ENCODE assay signal across 25 cellular contexts in genomic region chrX:43804021-43804420, GRCh38.
"Had no signal": no experiment of that assay in that cellular context is flagged by ENCODE, and none has a peak within 500 bp of the region (broad histone marks: within the 10 kb centered on the region; RNA-seq: fewer than 3 reads in every experiment).

No MANE protein-coding gene starts in this region.

- DNase-seq: natural killer cell; occipital lobe; ovary; posterior cingulate gyrus; psoas muscle; right cardiac atrium; right lobe of liver; sigmoid colon; stimulated activated CD4-positive, alpha-beta T cell treated with anti-CD3 and anti-CD28 coated beads, Interleukin-15, amount 100 ng/mL, for 24 hours; stimulated activated CD4-positive, alpha-beta T cell treated with anti-CD3 and anti-CD28 coated beads, Interleukin-2, amount 100 ng/mL, for 24 hours; stimulated activated CD4-positive, alpha-beta T cell treated with anti-CD3 and anti-CD28 coated beads, Interleukin-2, amount 100 ng/mL, for 48 hours; stimulated activated CD4-positive, alpha-beta T cell treated with anti-CD3 and anti-CD28 coated beads, Interleukin-4, amount 100 ng/mL, for 24 hours; stimulated activated naive B cell treated with anti-CD40 and anti-IgM and Interleukin-4, amounts not matched to agents 10 μg/mL and 1 μg/mL and 100 μg/mL, for 72 hours; stimulated activated naive CD4-positive, alpha-beta T cell treated with Interleukin-2 at 50 U/mL for 16 hours; stomach; thyroid gland; upper lobe of left lung had no signal

- H3K36me3 Mint-ChIP-seq: natural killer cell; neural progenitor cell; stimulated activated effector memory CD8-positive, alpha-beta T cell treated with anti-CD3 and anti-CD28 coated beads, Interleukin-12 subunit alpha, Interleukin-12 subunit beta, amount 100 ng/mL, for 72 hours; stimulated activated naive B cell treated with anti-CD40 and anti-IgM and Interleukin-4, amounts not matched to agents 10 μg/mL and 1 μg/mL and 100 μg/mL, for 72 hours had no signal

- H3K27me3 Mint-ChIP-seq: progenitor cell of endocrine pancreas; stimulated activated naive CD8-positive, alpha-beta T cell treated with anti-CD3 and anti-CD28 coated beads, Interleukin-15, Interleukin-2, amounts not matched to agents 100 ng/mL and 50 ng/mL, for 24 hours had no signal

- H3K4me3 ChIP-seq: neural progenitor cell, ovary, psoas muscle, right lobe of liver, sigmoid colon, stomach, thoracic aorta, thyroid gland, tibial nerve, upper lobe of left lung, vagina had no signal

- H3K9me3 Mint-ChIP-seq: natural killer cell; stimulated activated effector memory CD8-positive, alpha-beta T cell treated with anti-CD3 and anti-CD28 coated beads, Interleukin-12 subunit alpha, Interleukin-12 subunit beta, amount 100 ng/mL, for 72 hours; stimulated activated naive B cell treated with anti-CD40 and anti-IgM and Interleukin-4, amounts not matched to agents 10 μg/mL and 1 μg/mL and 100 μg/mL, for 72 hours; stimulated activated naive CD8-positive, alpha-beta T cell treated with anti-CD3 and anti-CD28 coated beads, Interleukin-15, Interleukin-2, amounts not matched to agents 100 ng/mL and 50 ng/mL, for 24 hours had no signal

- H3K4me1 Mint-ChIP-seq: natural killer cell; neural progenitor cell; stimulated activated effector memory CD8-positive, alpha-beta T cell treated with anti-CD3 and anti-CD28 coated beads, Interleukin-12 subunit alpha, Interleukin-12 subunit beta, amount 100 ng/mL, for 72 hours; stimulated activated naive B cell treated with anti-CD40 and anti-IgM and Interleukin-4, amounts not matched to agents 10 μg/mL and 1 μg/mL and 100 μg/mL, for 72 hours had no signal

- H3K27ac Mint-ChIP-seq: natural killer cell; nephron; neural progenitor cell; progenitor cell of endocrine pancreas; stimulated activated effector memory CD8-positive, alpha-beta T cell treated with anti-CD3 and anti-CD28 coated beads, Interleukin-12 subunit alpha, Interleukin-12 subunit beta, amount 100 ng/mL, for 72 hours; stimulated activated naive B cell treated with anti-CD40 and anti-IgM and Interleukin-4, amounts not matched to agents 10 μg/mL and 1 μg/mL and 100 μg/mL, for 72 hours; stimulated activated naive CD8-positive, alpha-beta T cell treated with anti-CD3 and anti-CD28 coated beads, Interleukin-15, Interleukin-2, amounts not matched to agents 100 ng/mL and 50 ng/mL, for 24 hours had no signal

- H3K4me3 Mint-ChIP-seq: natural killer cell; nephron; neural progenitor cell; stimulated activated effector memory CD8-positive, alpha-beta T cell treated with anti-CD3 and anti-CD28 coated beads, Interleukin-12 subunit alpha, Interleukin-12 subunit beta, amount 100 ng/mL, for 72 hours; stimulated activated naive B cell treated with anti-CD40 and anti-IgM and Interleukin-4, amounts not matched to agents 10 μg/mL and 1 μg/mL and 100 μg/mL, for 72 hours; stimulated activated naive CD8-positive, alpha-beta T cell treated with anti-CD3 and anti-CD28 coated beads, Interleukin-15, Interleukin-2, amounts not matched to agents 100 ng/mL and 50 ng/mL, for 24 hours had no signal
